In the genomic region with DNA sequence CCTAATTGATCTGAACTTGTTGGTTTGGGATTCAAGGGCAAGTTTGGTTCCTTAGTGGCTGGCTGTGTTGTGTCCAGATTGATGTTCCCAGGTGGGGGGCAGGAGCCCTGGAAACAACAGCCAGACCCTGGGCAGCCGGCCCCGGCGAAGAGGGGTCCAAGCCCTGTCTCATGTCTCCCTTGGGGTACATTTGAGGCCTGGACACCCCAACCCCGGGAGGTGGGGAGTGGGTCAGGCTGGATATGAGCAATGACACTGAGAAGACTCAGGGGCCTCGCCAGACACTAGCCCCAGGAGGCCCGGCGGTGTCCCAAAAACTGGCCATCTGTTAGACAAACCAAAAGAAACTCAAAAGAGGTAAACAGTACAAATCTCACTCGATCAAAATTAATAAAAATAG, we compare ENCODE assay signal across 24 cellular contexts.
"Had no signal": no experiment of that assay in that cellular context is flagged by ENCODE, and none has a peak within 500 bp of the region (broad histone marks: within the 10 kb centered on the region; RNA-seq: fewer than 3 reads in every experiment).

No MANE protein-coding gene starts in this region.

- ATAC-seq: left lung; naive thymus-derived CD8-positive, alpha-beta T cell; pancreas had no signal

- H3K36me3 Mint-ChIP-seq: activated CD4-positive, alpha-beta memory T cell treated with anti-CD3 and anti-CD28 coated beads for 36 hours; activated naive CD4-positive, alpha-beta T cell treated with anti-CD3 and anti-CD28 coated beads, Interleukin-2, amount 50 U/mL, for 24 hours; brain; naive thymus-derived CD8-positive, alpha-beta T cell; type B pancreatic cell had no signal

- H3K4me3 ChIP-seq: left lung, pancreas, sigmoid colon, smooth muscle cell, testis had no signal

- H3K27me3 ChIP-seq: pancreas, testis had no signal

- FAIRE-seq: pancreas had no signal

- H3K27ac ChIP-seq: left lung, neutrophil, pancreas, sigmoid colon, testis had no signal

- H3K27ac Mint-ChIP-seq: activated B cell treated with CpG ODN at 0.5 μM for 24 hours; activated CD4-positive, alpha-beta memory T cell treated with anti-CD3 and anti-CD28 coated beads for 36 hours; activated naive CD4-positive, alpha-beta T cell treated with anti-CD3 and anti-CD28 coated beads, Interleukin-2, amount 50 U/mL, for 24 hours; naive thymus-derived CD8-positive, alpha-beta T cell; T-helper 1 cell treated with Interleukin-12 subunit alpha and Interleukin-12 subunit beta and Interleukin-4 antibody, amounts not matched to agents 30 μg/mL and 1 μg/mL, for 36 hours; type B pancreatic cell had no signal

- H3K36me3 ChIP-seq: left lung, neutrophil, pancreas, sigmoid colon had no signal

- H3K9me3 Mint-ChIP-seq: activated B cell treated with CpG ODN at 0.5 μM for 24 hours; activated CD4-positive, alpha-beta memory T cell treated with anti-CD3 and anti-CD28 coated beads for 36 hours; activated naive CD4-positive, alpha-beta T cell treated with anti-CD3 and anti-CD28 coated beads, Interleukin-2, amount 50 U/mL, for 24 hours; brain; naive thymus-derived CD8-positive, alpha-beta T cell; T-helper 1 cell treated with Interleukin-12 subunit alpha and Interleukin-12 subunit beta and Interleukin-4 antibody, amounts not matched to agents 30 μg/mL and 1 μg/mL, for 36 hours; type B pancreatic cell had no signal

- H3K4me3 Mint-ChIP-seq: activated B cell treated with CpG ODN at 0.5 μM for 24 hours; activated CD4-positive, alpha-beta memory T cell treated with anti-CD3 and anti-CD28 coated beads for 36 hours; activated naive CD4-positive, alpha-beta T cell treated with anti-CD3 and anti-CD28 coated beads, Interleukin-2, amount 50 U/mL, for 24 hours; brain; naive thymus-derived CD8-positive, alpha-beta T cell; T-helper 1 cell treated with Interleukin-12 subunit alpha and Interleukin-12 subunit beta and Interleukin-4 antibody, amounts not matched to agents 30 μg/mL and 1 μg/mL, for 36 hours; type B pancreatic cell had no signal

- H3K4me1 ChIP-seq: left lung, pancreas, sigmoid colon, testis had no signal

- H3K4me1 Mint-ChIP-seq: activated B cell treated with CpG ODN at 0.5 μM for 24 hours; activated naive CD4-positive, alpha-beta T cell treated with anti-CD3 and anti-CD28 coated beads, Interleukin-2, amount 50 U/mL, for 24 hours; naive thymus-derived CD8-positive, alpha-beta T cell had no signal

- H3K4me2 ChIP-seq: smooth muscle cell had no signal

- H3K9me3 ChIP-seq: left lung, neutrophil, pancreas, sigmoid colon, testis had no signal

- DNase-seq: activated B cell treated with CpG ODN at 0.5 μM for 24 hours; activated CD4-positive, alpha-beta memory T cell treated with anti-CD3 and anti-CD28 coated beads for 36 hours; activated CD4-positive, alpha-beta T cell treated with anti-CD3 and anti-CD28 coated beads for 4 hours; activated T-cell treated with anti-CD3 and anti-CD28 coated beads, Interleukin-2, amount 50 U/mL, for 48 hours; anterior cingulate cortex; caudate nucleus; dermis blood vessel endothelial cell; effector CD8-positive, alpha-beta T cell; erythroblast; foreskin fibroblast; sigmoid colon; stimulated activated CD4-positive, alpha-beta T cell treated with anti-CD3 and anti-CD28 coated beads, Interleukin-2, amount 100 ng/mL, for 48 hours; stimulated activated naive CD4-positive, alpha-beta T cell; T1000; testis had no signal
